Comparison of ENCODE assay signal across 15 cellular contexts in genomic region chr3:72190050-72190449, GRCh38.
"Had no signal": no experiment of that assay in that cellular context is flagged by ENCODE, and none has a peak within 500 bp of the region (broad histone marks: within the 10 kb centered on the region; RNA-seq: fewer than 3 reads in every experiment).

No MANE protein-coding gene starts in this region.

- H3K27ac ChIP-seq: epithelial cell of prostate, esophagus squamous epithelium, foreskin keratinocyte, right atrium auricular region, thoracic aorta, transverse colon had no signal

- DNase-seq: effector memory CD8-positive, alpha-beta T cell; esophagus squamous epithelium; foreskin keratinocyte; immature natural killer cell; mammary epithelial cell; naive thymus-derived CD8-positive, alpha-beta T cell; stimulated activated CD4-positive, alpha-beta T cell treated with anti-CD3 and anti-CD28 coated beads, Interleukin-4, amount 100 ng/mL, for 1 hour; stimulated activated CD8-positive, alpha-beta memory T cell treated with anti-CD3 and anti-CD28 coated beads, Interleukin-4, amount 100 ng/mL, for 48 hours; stimulated activated naive CD8-positive, alpha-beta T cell treated with anti-CD3 and anti-CD28 coated beads, Interleukin-15, Interleukin-2, amounts not matched to agents 100 U/mL and 50 U/mL, for 24 hours; transverse colon had no signal

- H3K4me1 ChIP-seq: right atrium auricular region, transverse colon had no signal

- H3K4me3 ChIP-seq: esophagus squamous epithelium, right atrium auricular region, thoracic aorta, transverse colon had no signal

- H3K36me3 ChIP-seq: esophagus squamous epithelium, right atrium auricular region, thoracic aorta, transverse colon had no signal

- H3K27me3 ChIP-seq: esophagus squamous epithelium, right atrium auricular region, transverse colon had no signal

- FAIRE-seq: keratinocyte had no signal

- ATAC-seq: effector memory CD8-positive, alpha-beta T cell; foreskin keratinocyte; naive thymus-derived CD8-positive, alpha-beta T cell; stimulated activated effector memory CD8-positive, alpha-beta T cell treated with anti-CD3 and anti-CD28 coated beads, Interleukin-12 subunit alpha, Interleukin-12 subunit beta, amount 100 ng/mL, for 72 hours; stimulated activated naive CD8-positive, alpha-beta T cell treated with anti-CD3 and anti-CD28 coated beads, Interleukin-15, Interleukin-2, amounts not matched to agents 100 U/mL and 50 U/mL, for 24 hours had no signal
